In the genomic region with DNA sequence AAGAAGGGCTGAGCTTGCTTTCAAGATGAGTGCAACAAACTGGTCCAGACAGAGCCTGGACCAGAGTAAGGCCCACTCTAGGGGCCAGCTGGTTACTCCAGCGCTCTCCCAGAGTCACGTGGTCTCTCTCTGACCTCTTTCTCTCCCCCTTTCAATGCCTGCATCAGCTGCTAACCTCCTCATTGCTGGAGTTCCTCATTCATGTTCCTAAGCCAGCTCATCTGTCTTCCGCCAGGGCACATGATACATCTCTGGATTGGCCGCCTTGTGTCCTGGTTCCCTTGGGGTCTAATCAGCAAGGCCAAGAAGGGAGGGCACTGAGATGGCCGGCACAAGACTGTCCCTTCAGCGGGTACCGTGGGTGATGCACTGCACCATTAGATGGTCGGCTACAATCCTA, we compare ENCODE assay signal across 16 cellular contexts.
"Had no signal": no experiment of that assay in that cellular context is flagged by ENCODE, and none has a peak within 500 bp of the region (broad histone marks: within the 10 kb centered on the region; RNA-seq: fewer than 3 reads in every experiment).

No MANE protein-coding gene starts in this region.

- H3K36me3 Mint-ChIP-seq: activated CD8-positive, alpha-beta memory T cell treated with anti-CD3 and anti-CD28 coated beads, Interleukin-2, amount 10 ng/mL, durations not matched to agents 7 days and 5 days; activated naive CD8-positive, alpha-beta T cell treated with anti-CD3 and anti-CD28 coated beads for 36 hours; memory B cell had no signal

- H3K4me3 Mint-ChIP-seq: activated B cell treated with CpG ODN at 0.5 μM for 24 hours; activated CD4-positive, alpha-beta memory T cell treated with anti-CD3 and anti-CD28 coated beads, Interleukin-2, amount 10 ng/mL, durations not matched to agents 7 days and 5 days; activated CD8-positive, alpha-beta memory T cell treated with anti-CD3 and anti-CD28 coated beads, Interleukin-2, amount 10 ng/mL, durations not matched to agents 7 days and 5 days; activated naive CD8-positive, alpha-beta T cell treated with anti-CD3 and anti-CD28 coated beads for 36 hours; effector memory CD8-positive, alpha-beta T cell; memory B cell; neural crest cell; T-helper 2 cell treated with Interferon-gamma antibody and Interleukin-4, amounts not matched to agents 5 μg/mL and 100 μg/mL, for 36 hours had no signal

- H3K27me3 Mint-ChIP-seq: memory B cell had no signal

- H3K9me3 Mint-ChIP-seq: activated B cell treated with CpG ODN at 0.5 μM for 24 hours; activated CD4-positive, alpha-beta memory T cell treated with anti-CD3 and anti-CD28 coated beads, Interleukin-2, amount 10 ng/mL, durations not matched to agents 7 days and 5 days; activated naive CD8-positive, alpha-beta T cell treated with anti-CD3 and anti-CD28 coated beads for 36 hours; effector memory CD8-positive, alpha-beta T cell; memory B cell; neural crest cell; T-helper 2 cell treated with Interferon-gamma antibody and Interleukin-4, amounts not matched to agents 5 μg/mL and 100 μg/mL, for 36 hours had no signal

- ATAC-seq: activated CD8-positive, alpha-beta memory T cell treated with anti-CD3 and anti-CD28 coated beads, Interleukin-2, amount 10 ng/mL, durations not matched to agents 7 days and 5 days; effector memory CD8-positive, alpha-beta T cell; heart right ventricle; left ventricle myocardium superior had no signal

- H3K27ac Mint-ChIP-seq: activated B cell treated with CpG ODN at 0.5 μM for 24 hours; activated CD4-positive, alpha-beta memory T cell treated with anti-CD3 and anti-CD28 coated beads, Interleukin-2, amount 10 ng/mL, durations not matched to agents 7 days and 5 days; activated CD8-positive, alpha-beta memory T cell treated with anti-CD3 and anti-CD28 coated beads, Interleukin-2, amount 10 ng/mL, durations not matched to agents 7 days and 5 days; activated naive CD8-positive, alpha-beta T cell treated with anti-CD3 and anti-CD28 coated beads for 36 hours; effector memory CD8-positive, alpha-beta T cell; memory B cell; T-helper 2 cell treated with Interferon-gamma antibody and Interleukin-4, amounts not matched to agents 5 μg/mL and 100 μg/mL, for 36 hours had no signal

- H3K4me1 Mint-ChIP-seq: memory B cell had no signal

- DNase-seq: activated B cell treated with CpG ODN at 0.5 μM for 24 hours; activated CD4-positive, alpha-beta memory T cell treated with anti-CD3 and anti-CD28 coated beads, Interleukin-2, amount 10 ng/mL, durations not matched to agents 7 days and 5 days; activated CD4-positive, alpha-beta T cell treated with anti-CD3 and anti-CD28 coated beads for 4 hours; activated CD8-positive, alpha-beta memory T cell treated with anti-CD3 and anti-CD28 coated beads, Interleukin-2, amount 10 ng/mL, durations not matched to agents 7 days and 5 days; activated naive CD4-positive, alpha-beta T cell; activated naive CD8-positive, alpha-beta T cell treated with anti-CD3 and anti-CD28 coated beads for 36 hours; amniotic stem cell; effector memory CD8-positive, alpha-beta T cell; esophagus squamous epithelium; heart right ventricle; left ventricle myocardium superior; stimulated activated naive CD4-positive, alpha-beta T cell had no signal

- H3K9me3 ChIP-seq: esophagus squamous epithelium, heart right ventricle, thyroid gland had no signal

- H3K36me3 ChIP-seq: esophagus squamous epithelium, heart right ventricle, thyroid gland had no signal

- H3K27ac ChIP-seq: esophagus squamous epithelium, heart right ventricle, thyroid gland had no signal

- H3K4me3 ChIP-seq: esophagus squamous epithelium, heart right ventricle, thyroid gland had no signal

- H3K27me3 ChIP-seq: thyroid gland had no signal
